In genomic region chr3:153161138-153161713, GRCh38 we compare ENCODE assay signal across 8 cellular contexts. TPM values are rescaled to one million over a fixed set of nuclear protein-coding genes. Genes with fewer than 3 reads are reported as not detected.
DNase-seq lines count a peak whose midpoint lies in the region; ATAC-seq and TF ChIP-seq lines count a peak whose summit lies in the region.

No MANE protein-coding gene starts in this region.

- H3K4me3 Mint-ChIP-seq in nephron progenitor cell: peak overlapping the region; percentile 99
- H3K4me3 Mint-ChIP-seq in stimulated activated naive CD8-positive, alpha-beta T cell treated with anti-CD3 and anti-CD28 coated beads, Interleukin-15, amount 100 ng/mL, for 72 hours: peak overlapping the region; percentile 96 to 98

- peaks cover 6% of the 10 kb centered on the region; the same call in 1 of the 2 replicates for H3K36me3 ChIP-seq in DND-41 (ENCODE audit: insufficient read depth, low read length)
- H3K36me3 ChIP-seq in KOPT-K1 (ENCODE audit: insufficient read depth, low read length): no peaks in the 10 kb centered on the region; the same call in 1 of the 2 replicates
- peaks cover 23% of the 10 kb centered on the region for H3K36me3 ChIP-seq in RWPE2 (ENCODE audit: low read depth)

- H3K27ac ChIP-seq in DND-41 (ENCODE audit: low read length): peak overlapping the region; percentile 83
- peak overlapping the region; percentile 69 for H3K27ac ChIP-seq in KOPT-K1 (ENCODE audit: low read depth, low read length, poor library complexity, severe bottlenecking)
- peak overlapping the region; percentile 95 for H3K27ac ChIP-seq in RWPE2 (ENCODE audit: poor library complexity, severe bottlenecking)

- peak overlapping the region; percentile 99 for H3K27ac Mint-ChIP-seq in nephron progenitor cell
- peak overlapping the region; percentile 96 to 98 for H3K27ac Mint-ChIP-seq in stimulated activated naive CD8-positive, alpha-beta T cell treated with anti-CD3 and anti-CD28 coated beads, Interleukin-15, amount 100 ng/mL, for 72 hours

- peaks cover 12% of the 10 kb centered on the region for H3K36me3 Mint-ChIP-seq in nephron progenitor cell (ENCODE audit: low read depth)

- peaks cover 34% of the 10 kb centered on the region; the same call in 1 of the 2 replicates for H4K20me1 ChIP-seq in DND-41 (ENCODE audit: insufficient read depth, low read length)

- H3K9me3 ChIP-seq in DND-41 (ENCODE audit: insufficient read depth, low read length, severe bottlenecking) (no peaks in the 10 kb centered on the region), KOPT-K1 (ENCODE audit: insufficient read depth, low read length, poor library complexity, severe bottlenecking) (no peaks in the 10 kb centered on the region), RWPE2 (ENCODE audit: severe bottlenecking) (no peaks in the 10 kb centered on the region)

- ATAC-seq in DND-41 (ENCODE audit: insufficient read depth, low read depth) (peak; percentile 84), GM21825 (IDR thresholded peaks at IDR 0.05; ENCODE audit: unreplicated experiment) (peak; percentile 77), RWPE2 (ENCODE audit: low read depth) (peak; percentile 79)
- ATAC-seq in stimulated activated naive CD8-positive, alpha-beta T cell treated with anti-CD3 and anti-CD28 coated beads, Interleukin-15, amount 100 ng/mL, for 72 hours: peak; percentile 87

- TF ChIP-seq CTCF in DND-41 (IDR thresholded peaks at IDR 0.05; ENCODE audit: borderline replicate concordance, extremely low read depth, low read length, poor library complexity, severe bottlenecking) (no peak), RWPE2 (IDR thresholded peaks at IDR 0.05; ENCODE audit: poor library complexity, severe bottlenecking) (no peak), fibroblast of villous mesenchyme (IDR thresholded peaks at IDR 0.05; ENCODE audit: insufficient read depth, low read depth, low read length) (no peak), nephron progenitor cell (IDR thresholded peaks at IDR 0.05) (no peak)

- no peaks in the 10 kb centered on the region for H3K27me3 Mint-ChIP-seq in nephron progenitor cell (ENCODE audit: low read depth, poor library complexity)
- no peaks in the 10 kb centered on the region for H3K27me3 Mint-ChIP-seq in stimulated activated naive CD8-positive, alpha-beta T cell treated with anti-CD3 and anti-CD28 coated beads, Interleukin-15, amount 100 ng/mL, for 72 hours

- H3K9me3 Mint-ChIP-seq in nephron progenitor cell: no peaks in the 10 kb centered on the region
- H3K9me3 Mint-ChIP-seq in stimulated activated naive CD8-positive, alpha-beta T cell treated with anti-CD3 and anti-CD28 coated beads, Interleukin-15, amount 100 ng/mL, for 72 hours: no peaks in the 10 kb centered on the region

- peaks cover 43% of the 10 kb centered on the region for H3K4me1 Mint-ChIP-seq in nephron progenitor cell
- H3K4me1 Mint-ChIP-seq in stimulated activated naive CD8-positive, alpha-beta T cell treated with anti-CD3 and anti-CD28 coated beads, Interleukin-15, amount 100 ng/mL, for 72 hours: peaks cover 40% of the 10 kb centered on the region

- H2AFZ ChIP-seq in DND-41 (ENCODE audit: low read depth, low read length): peak overlapping the region; percentile 87

- H3K79me2 ChIP-seq in DND-41 (ENCODE audit: insufficient read depth, low read length): peaks cover 33% of the 10 kb centered on the region

- H3K4me2 ChIP-seq in DND-41 (ENCODE audit: insufficient read depth, low read length): peak overlapping the region; percentile 97

- DNase-seq in DND-41: peak; percentile 96
- DNase-seq in RWPE2 (ENCODE audit: low spot score): peak; percentile 96
- DNase-seq in activated gamma-delta T cell (lab: John Stamatoyannopoulos, UW): peak; percentile 35
- DNase-seq in fibroblast of villous mesenchyme (ENCODE audit: low read depth): peak; percentile 100
- peak; percentile 89 for DNase-seq in nephron progenitor cell
- peak; percentile 88 to 95 for DNase-seq in stimulated activated naive CD8-positive, alpha-beta T cell treated with anti-CD3 and anti-CD28 coated beads, Interleukin-15, amount 100 ng/mL, for 72 hours

- peak overlapping the region; percentile 75 for H3K9ac ChIP-seq in DND-41 (ENCODE audit: low read depth, low read length)

- peaks cover 52% of the 10 kb centered on the region for H3K4me1 ChIP-seq in DND-41 (ENCODE audit: insufficient read depth, low read length)
- peaks cover 20% of the 10 kb centered on the region for H3K4me1 ChIP-seq in RWPE2 (ENCODE audit: insufficient read depth, poor library complexity, severe bottlenecking)

- no peaks in the 10 kb centered on the region for H3K27me3 ChIP-seq in DND-41 (ENCODE audit: insufficient read depth, low read length, poor library complexity)
- no peaks in the 10 kb centered on the region for H3K27me3 ChIP-seq in RWPE2 (ENCODE audit: insufficient read depth, poor library complexity, severe bottlenecking)

- H3K4me3 ChIP-seq in DND-41 (ENCODE audit: low read depth in 1 of 2, low read length in 2 of 2): peak overlapping the region; percentile 56 to 94
- H3K4me3 ChIP-seq in RWPE2 (ENCODE audit: severe bottlenecking): peak overlapping the region; percentile 63
- peak overlapping the region; percentile 97 for H3K4me3 ChIP-seq in fibroblast of villous mesenchyme (ENCODE audit: low read depth, low read length)

RNA-seq across cellular contexts. Expression of gene RAP2B, which starts 0.8 kb away (rescaled TPM):
- total RNA-seq in fibroblast of villous mesenchyme: 11.2 and 14.5 TPM in 2 replicates

Comparison
In these comparisons a context has a peak if more than half of its experiments do, and no peak if none do; other contexts are left out.
1. Peak in every context shown above with its lines: DNase-seq, ATAC-seq, H3K4me3 ChIP-seq and H3K27ac ChIP-seq.
2. DNase-seq: peak in every context shown above with its lines; median percentile 100 in fibroblast of villous mesenchyme; 96 in DND-41; 96 in RWPE2; 92 in stimulated activated naive CD8-positive, alpha-beta T cell treated with anti-CD3 and anti-CD28 coated beads, Interleukin-15, amount 100 ng/mL, for 72 hours; 89 in nephron progenitor cell; 35 in activated gamma-delta T cell.